ENCODE assay signal across 1 cellular context in the genomic region with DNA sequence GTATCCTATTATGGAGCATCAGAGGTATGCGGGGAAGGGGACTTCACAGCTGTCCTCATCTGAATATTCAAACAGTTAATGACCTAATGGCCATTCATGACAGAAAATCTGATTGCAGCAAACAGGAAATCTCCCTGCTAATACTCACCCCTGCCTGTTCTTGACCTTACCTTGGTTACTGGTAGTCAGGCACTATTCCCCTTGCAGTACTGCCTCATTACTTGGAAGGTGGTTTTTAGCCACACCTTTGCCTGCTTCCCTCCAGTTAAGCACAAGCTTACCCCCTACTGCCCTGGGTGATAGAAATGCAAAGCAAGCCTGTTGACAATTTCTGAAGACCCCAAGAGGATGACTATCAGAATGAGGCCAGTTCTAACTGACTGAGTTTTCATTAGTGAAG.
TF ChIP-seq lines count a peak whose summit lies in the region.

No MANE protein-coding gene starts in this region.

TF ChIP-seq in WTC11, 78 proteins besides CTCF, POLR2A, EP300 and RAD21 (continued from another document):
- TF ChIP-seq, protein P1, sequence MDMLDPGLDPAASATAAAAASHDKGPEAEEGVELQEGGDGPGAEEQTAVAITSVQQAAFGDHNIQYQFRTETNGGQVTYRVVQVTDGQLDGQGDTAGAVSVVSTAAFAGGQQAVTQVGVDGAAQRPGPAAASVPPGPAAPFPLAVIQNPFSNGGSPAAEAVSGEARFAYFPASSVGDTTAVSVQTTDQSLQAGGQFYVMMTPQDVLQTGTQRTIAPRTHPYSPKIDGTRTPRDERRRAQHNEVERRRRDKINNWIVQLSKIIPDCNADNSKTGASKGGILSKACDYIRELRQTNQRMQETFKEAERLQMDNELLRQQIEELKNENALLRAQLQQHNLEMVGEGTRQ (CRISPR knock-in tag; IDR thresholded peaks at IDR 0.05) = no peak
- no peak for TF ChIP-seq RORB (CRISPR knock-in tag; IDR thresholded peaks at IDR 0.05)
TF ChIP-seq in WTC11: peak in this region for 0.
